27 cellular contexts compared by ENCODE assay signal in the genomic region with DNA sequence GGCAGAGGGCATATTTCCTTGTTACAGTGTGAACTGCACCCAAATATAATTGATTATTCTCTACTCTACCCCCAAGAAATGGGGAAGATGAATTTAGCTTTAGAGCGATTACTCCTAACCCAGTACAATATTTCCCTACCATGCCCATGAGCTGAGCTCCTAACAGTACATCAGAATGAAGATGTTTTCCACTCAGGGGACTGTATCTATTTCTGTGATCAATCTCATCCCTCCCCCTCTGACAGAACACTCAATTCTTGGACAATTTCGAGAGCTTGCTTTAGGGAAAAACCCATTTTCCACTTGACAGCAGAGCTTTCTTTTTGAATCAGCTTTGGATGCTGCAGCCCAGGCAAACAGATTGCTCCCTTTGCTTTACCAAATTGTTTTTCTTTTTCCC. TPM values are rescaled to one million over a fixed set of nuclear protein-coding genes. Genes with fewer than 3 reads are reported as not detected.
DNase-seq lines count a peak whose midpoint lies in the region; ATAC-seq and TF ChIP-seq lines count a peak whose summit lies in the region.
"Had no signal": no experiment of that assay in that cellular context is flagged by ENCODE, and none has a peak within 500 bp of the region (broad histone marks: within the 10 kb centered on the region; RNA-seq: fewer than 3 reads in every experiment).

No MANE protein-coding gene starts in this region.

- no peaks in the 10 kb centered on the region for H3K9me3 ChIP-seq in colonic mucosa

- peak overlapping the region; percentile 42 for H3K4me3 Mint-ChIP-seq in activated CD4-positive, alpha-beta memory T cell treated with anti-CD3 and anti-CD28 coated beads for 36 hours
- H3K4me3 Mint-ChIP-seq in activated CD4-positive, alpha-beta memory T cell treated with anti-CD3 and anti-CD28 coated beads, Interleukin-2, amount 10 ng/mL, durations not matched to agents 7 days and 5 days: no peak overlapping the region
- H3K4me3 Mint-ChIP-seq in natural killer cell treated with Interleukin-12 subunit alpha and Interleukin-12 subunit beta and Interleukin-15 and Interleukin-18, amount 100 ng/mL, for 72 hours: peak overlapping the region; percentile 44
- no peak overlapping the region for H3K4me3 Mint-ChIP-seq in natural killer cell
- no peak overlapping the region for H3K4me3 Mint-ChIP-seq in activated naive CD8-positive, alpha-beta T cell treated with anti-CD3 and anti-CD28 coated beads, Interleukin-2, amount 10 ng/mL, durations not matched to agents 7 days and 5 days
- H3K4me3 Mint-ChIP-seq in stimulated activated naive CD8-positive, alpha-beta T cell treated with anti-CD3 and anti-CD28 coated beads, Interleukin-15, amount 100 ng/mL, for 72 hours: peak overlapping the region; percentile 45 to 73

- no peaks in the 10 kb centered on the region for H3K4me1 ChIP-seq in colonic mucosa

- H3K4me3 ChIP-seq in colonic mucosa: no peak overlapping the region

- peaks cover 39% of the 10 kb centered on the region for H3K4me1 Mint-ChIP-seq in activated CD4-positive, alpha-beta memory T cell treated with anti-CD3 and anti-CD28 coated beads for 36 hours (ENCODE audit: low read depth)
- peaks cover 50% of the 10 kb centered on the region for H3K4me1 Mint-ChIP-seq in activated CD4-positive, alpha-beta memory T cell treated with anti-CD3 and anti-CD28 coated beads, Interleukin-2, amount 10 ng/mL, durations not matched to agents 7 days and 5 days
- peaks cover 13 to 39% of the 10 kb centered on the region in 2 donors for H3K4me1 Mint-ChIP-seq in natural killer cell treated with Interleukin-12 subunit alpha and Interleukin-12 subunit beta and Interleukin-15 and Interleukin-18, amount 100 ng/mL, for 72 hours (ENCODE audit: low read depth in 2 of 2)
- no peaks in the 10 kb centered on the region for H3K4me1 Mint-ChIP-seq in natural killer cell
- H3K4me1 Mint-ChIP-seq in activated naive CD8-positive, alpha-beta T cell treated with anti-CD3 and anti-CD28 coated beads, Interleukin-2, amount 10 ng/mL, durations not matched to agents 7 days and 5 days: peaks cover 53% of the 10 kb centered on the region
- peaks cover 81% of the 10 kb centered on the region for H3K4me1 Mint-ChIP-seq in stimulated activated naive CD8-positive, alpha-beta T cell treated with anti-CD3 and anti-CD28 coated beads, Interleukin-15, amount 100 ng/mL, for 72 hours

- POLR2A ChIA-PET in activated CD4-positive, alpha-beta memory T cell treated with anti-CD3 and anti-CD28 coated beads for 36 hours (lab: Charles Lee): interaction anchor here (0.8 to 3.6 kb wide), 9 partner anchors 8 to 283 kb away, joined by 3 to 14 read pairs (median 6); no protein-coding TSS in a partner anchor
- POLR2A ChIA-PET in activated CD4-positive, alpha-beta memory T cell treated with anti-CD3 and anti-CD28 coated beads, Interleukin-2, amount 10 ng/mL, durations not matched to agents 7 days and 5 days (lab: Charles Lee): interaction anchor here (0.8 to 6.1 kb wide), 12 partner anchors 10 to 321 kb away, joined by 3 to 115 read pairs (median 4); a partner anchor contains a TSS
- POLR2A ChIA-PET in activated naive CD8-positive, alpha-beta T cell treated with anti-CD3 and anti-CD28 coated beads, Interleukin-2, amount 10 ng/mL, durations not matched to agents 7 days and 5 days (lab: Charles Lee): interaction anchor here (0.7 to 4.6 kb wide), 4 partner anchors 9 to 15 kb away, joined by 3 to 21 read pairs (median 9); no protein-coding TSS in a partner anchor
- POLR2A ChIA-PET in GM10248 (lab: Yijun Ruan, JAX): interaction anchor here (0.8 kb wide), 1 partner anchor 9 kb away, joined by 5 read pairs; no protein-coding TSS in a partner anchor

- no peak overlapping the region for H3K27ac ChIP-seq in colonic mucosa
- H3K27ac ChIP-seq: RWPE1 had no signal

- no peaks in the 10 kb centered on the region for H3K36me3 ChIP-seq in colonic mucosa

- intact Hi-C loops in activated CD4-positive, alpha-beta memory T cell treated with anti-CD3 and anti-CD28 coated beads for 36 hours (cut with micrococcal nuclease): no loop called here
- intact Hi-C loops in natural killer cell (cut with micrococcal nuclease) (no loop called here), colonic mucosa (cut with DNase I) (no loop called here)

- H3K36me3 Mint-ChIP-seq in activated CD4-positive, alpha-beta memory T cell treated with anti-CD3 and anti-CD28 coated beads for 36 hours: peaks cover 3% of the 10 kb centered on the region
- H3K36me3 Mint-ChIP-seq in activated CD4-positive, alpha-beta memory T cell treated with anti-CD3 and anti-CD28 coated beads, Interleukin-2, amount 10 ng/mL, durations not matched to agents 7 days and 5 days (ENCODE audit: low read depth): peaks cover 30% of the 10 kb centered on the region
- peaks cover 4% of the 10 kb centered on the region for H3K36me3 Mint-ChIP-seq in natural killer cell treated with Interleukin-12 subunit alpha and Interleukin-12 subunit beta and Interleukin-15 and Interleukin-18, amount 100 ng/mL, for 72 hours
- H3K36me3 Mint-ChIP-seq in natural killer cell: no peaks in the 10 kb centered on the region
- H3K36me3 Mint-ChIP-seq in activated naive CD8-positive, alpha-beta T cell treated with anti-CD3 and anti-CD28 coated beads, Interleukin-2, amount 10 ng/mL, durations not matched to agents 7 days and 5 days: peaks cover 36% of the 10 kb centered on the region
- H3K36me3 Mint-ChIP-seq: CD4-positive, alpha-beta memory T cell had no signal

- no peak overlapping the region for H3K9ac ChIP-seq in colonic mucosa (ENCODE audit: low read depth in 2 of 2, low read length in 2 of 2)

- no peak for TF ChIP-seq CTCF in natural killer cell (IDR thresholded peaks at IDR 0.05)
- no peak for TF ChIP-seq CTCF in colonic mucosa (IDR thresholded peaks at IDR 0.05)
- no peak for TF ChIP-seq CTCF in GM10248 (IDR thresholded peaks at IDR 0.05; ENCODE audit: control extremely low read depth, extremely low read depth, low read depth, missing control alignments)

- peak overlapping the region; percentile 68 for H3K27ac Mint-ChIP-seq in activated CD4-positive, alpha-beta memory T cell treated with anti-CD3 and anti-CD28 coated beads for 36 hours
- H3K27ac Mint-ChIP-seq in activated CD4-positive, alpha-beta memory T cell treated with anti-CD3 and anti-CD28 coated beads, Interleukin-2, amount 10 ng/mL, durations not matched to agents 7 days and 5 days: no peak overlapping the region
- peak overlapping the region; percentile 41 to 45 for H3K27ac Mint-ChIP-seq in natural killer cell treated with Interleukin-12 subunit alpha and Interleukin-12 subunit beta and Interleukin-15 and Interleukin-18, amount 100 ng/mL, for 72 hours
- no peak overlapping the region for H3K27ac Mint-ChIP-seq in natural killer cell
- peak overlapping the region; percentile 28 for H3K27ac Mint-ChIP-seq in activated naive CD8-positive, alpha-beta T cell treated with anti-CD3 and anti-CD28 coated beads, Interleukin-2, amount 10 ng/mL, durations not matched to agents 7 days and 5 days
- H3K27ac Mint-ChIP-seq in stimulated activated naive CD8-positive, alpha-beta T cell treated with anti-CD3 and anti-CD28 coated beads, Interleukin-15, amount 100 ng/mL, for 72 hours: peak overlapping the region; percentile 88 to 89

- H3K27me3 Mint-ChIP-seq in activated CD4-positive, alpha-beta memory T cell treated with anti-CD3 and anti-CD28 coated beads for 36 hours: no peaks in the 10 kb centered on the region
- peaks cover 30% of the 10 kb centered on the region for H3K27me3 Mint-ChIP-seq in activated CD4-positive, alpha-beta memory T cell treated with anti-CD3 and anti-CD28 coated beads, Interleukin-2, amount 10 ng/mL, durations not matched to agents 7 days and 5 days
- peaks cover 0 to 21% of the 10 kb centered on the region in 2 donors for H3K27me3 Mint-ChIP-seq in natural killer cell treated with Interleukin-12 subunit alpha and Interleukin-12 subunit beta and Interleukin-15 and Interleukin-18, amount 100 ng/mL, for 72 hours
- peaks cover 9 to 28% of the 10 kb centered on the region in 2 donors for H3K27me3 Mint-ChIP-seq in natural killer cell (ENCODE audit: low read depth in 2 of 2)
- H3K27me3 Mint-ChIP-seq in activated naive CD8-positive, alpha-beta T cell treated with anti-CD3 and anti-CD28 coated beads, Interleukin-2, amount 10 ng/mL, durations not matched to agents 7 days and 5 days: no peaks in the 10 kb centered on the region
- no peaks in the 10 kb centered on the region for H3K27me3 Mint-ChIP-seq in stimulated activated naive CD8-positive, alpha-beta T cell treated with anti-CD3 and anti-CD28 coated beads, Interleukin-15, amount 100 ng/mL, for 72 hours
- H3K27me3 Mint-ChIP-seq: CD4-positive, alpha-beta memory T cell had no signal

- H3K9me3 Mint-ChIP-seq in activated CD4-positive, alpha-beta memory T cell treated with anti-CD3 and anti-CD28 coated beads for 36 hours: no peaks in the 10 kb centered on the region
- peaks cover 3% of the 10 kb centered on the region for H3K9me3 Mint-ChIP-seq in activated CD4-positive, alpha-beta memory T cell treated with anti-CD3 and anti-CD28 coated beads, Interleukin-2, amount 10 ng/mL, durations not matched to agents 7 days and 5 days
- no peaks in the 10 kb centered on the region for H3K9me3 Mint-ChIP-seq in natural killer cell treated with Interleukin-12 subunit alpha and Interleukin-12 subunit beta and Interleukin-15 and Interleukin-18, amount 100 ng/mL, for 72 hours
- H3K9me3 Mint-ChIP-seq in natural killer cell: no peaks in the 10 kb centered on the region
- H3K9me3 Mint-ChIP-seq in activated naive CD8-positive, alpha-beta T cell treated with anti-CD3 and anti-CD28 coated beads, Interleukin-2, amount 10 ng/mL, durations not matched to agents 7 days and 5 days: peaks cover 4% of the 10 kb centered on the region
- no peaks in the 10 kb centered on the region for H3K9me3 Mint-ChIP-seq in stimulated activated naive CD8-positive, alpha-beta T cell treated with anti-CD3 and anti-CD28 coated beads, Interleukin-15, amount 100 ng/mL, for 72 hours
- H3K9me3 Mint-ChIP-seq: CD4-positive, alpha-beta memory T cell had no signal

- no peaks in the 10 kb centered on the region for H3K27me3 ChIP-seq in colonic mucosa

- no peak for DNase-seq in activated CD4-positive, alpha-beta memory T cell treated with anti-CD3 and anti-CD28 coated beads for 36 hours
- DNase-seq in activated CD4-positive, alpha-beta memory T cell treated with anti-CD3 and anti-CD28 coated beads, Interleukin-2, amount 10 ng/mL, durations not matched to agents 7 days and 5 days: no peak
- DNase-seq in natural killer cell treated with Interleukin-12 subunit alpha and Interleukin-12 subunit beta and Interleukin-15 and Interleukin-18, amount 100 ng/mL, for 72 hours (ENCODE audit: low spot score): no peak
- DNase-seq in natural killer cell (no peak), colonic mucosa (no peak), GM10248 (ENCODE audit: extremely low spot score) (no peak)
- DNase-seq in activated naive CD8-positive, alpha-beta T cell treated with anti-CD3 and anti-CD28 coated beads, Interleukin-2, amount 10 ng/mL, durations not matched to agents 7 days and 5 days: no peak
- DNase-seq in stimulated activated naive CD8-positive, alpha-beta T cell treated with anti-CD3 and anti-CD28 coated beads, Interleukin-15, amount 100 ng/mL, for 72 hours: no peak
- DNase-seq: C1 segment of cervical spinal cord; CD4-positive, alpha-beta memory T cell; COR-L47; DMS53; H7; NCI-H1048; NCI-H1417; NCI-H1694; NCI-H2029 treated with DMSO at 0.1 percent for 48 hours; NCI-H446 treated with DMSO at 0.1 percent for 48 hours; NCI-H526; NCI-H82 had no signal

- ATAC-seq in natural killer cell treated with Interleukin-12 subunit alpha and Interleukin-12 subunit beta and Interleukin-15 and Interleukin-18, amount 100 ng/mL, for 72 hours: peak in 1 of 2 donors; percentile 45
- no peak for ATAC-seq in natural killer cell
- no peak for ATAC-seq in activated naive CD8-positive, alpha-beta T cell treated with anti-CD3 and anti-CD28 coated beads, Interleukin-2, amount 10 ng/mL, durations not matched to agents 7 days and 5 days (ENCODE audit: low read depth)
- ATAC-seq in stimulated activated naive CD8-positive, alpha-beta T cell treated with anti-CD3 and anti-CD28 coated beads, Interleukin-15, amount 100 ng/mL, for 72 hours: peak; percentile 59
- ATAC-seq: Panc1 had no signal

- CTCF ChIA-PET in activated CD4-positive, alpha-beta memory T cell treated with anti-CD3 and anti-CD28 coated beads for 36 hours (lab: Charles Lee): interaction anchor here (0.6 to 3.0 kb wide), 7 partner anchors 9 to 308 kb away, joined by 3 to 14 read pairs (median 3); no protein-coding TSS in a partner anchor
- CTCF ChIA-PET in activated CD4-positive, alpha-beta memory T cell treated with anti-CD3 and anti-CD28 coated beads, Interleukin-2, amount 10 ng/mL, durations not matched to agents 7 days and 5 days (lab: Charles Lee): interaction anchor here (1.0 to 6.3 kb wide), 4 partner anchors 10 to 200 kb away, joined by 4 to 51 read pairs (median 8); no protein-coding TSS in a partner anchor
- CTCF ChIA-PET in GM10248 (lab: Yijun Ruan, JAX): interaction anchor here (1.0 to 3.3 kb wide), 10 partner anchors 9 to 308 kb away, joined by 3 to 32 read pairs (median 4); a partner anchor contains a TSS

RNA-seq across cellular contexts. Expression of a gene that starts 24.7 kb away (rescaled TPM):
- total RNA-seq in activated CD4-positive, alpha-beta memory T cell treated with anti-CD3 and anti-CD28 coated beads for 36 hours: 1 to 10 TPM in 1 of 2 experiments, under 1 TPM in 1; 0.57 to 1.2 TPM
- total RNA-seq in activated CD4-positive, alpha-beta memory T cell treated with anti-CD3 and anti-CD28 coated beads, Interleukin-2, amount 10 ng/mL, durations not matched to agents 7 days and 5 days: 1 to 10 TPM in 1 of 2 experiments, under 1 TPM in 1; 0.48 to 1.5 TPM
- not detected for total RNA-seq in natural killer cell treated with Interleukin-12 subunit alpha and Interleukin-12 subunit beta and Interleukin-15 and Interleukin-18, amount 100 ng/mL, for 72 hours
- total RNA-seq in natural killer cell (not detected), colonic mucosa (not detected)
- not detected for total RNA-seq in activated naive CD8-positive, alpha-beta T cell treated with anti-CD3 and anti-CD28 coated beads, Interleukin-2, amount 10 ng/mL, durations not matched to agents 7 days and 5 days
- total RNA-seq: A673; CD4-positive, alpha-beta memory T cell; Daoy; G401; H7; HT-29; OCI-LY7 had no signal

RNA-seq across cellular contexts. Expression of a gene that starts 49.1 kb away (rescaled TPM):
- total RNA-seq in activated CD4-positive, alpha-beta memory T cell treated with anti-CD3 and anti-CD28 coated beads for 36 hours: not detected
- not detected for total RNA-seq in activated CD4-positive, alpha-beta memory T cell treated with anti-CD3 and anti-CD28 coated beads, Interleukin-2, amount 10 ng/mL, durations not matched to agents 7 days and 5 days
- total RNA-seq in natural killer cell treated with Interleukin-12 subunit alpha and Interleukin-12 subunit beta and Interleukin-15 and Interleukin-18, amount 100 ng/mL, for 72 hours: not detected
- not detected for total RNA-seq in natural killer cell
- not detected for total RNA-seq in activated naive CD8-positive, alpha-beta T cell treated with anti-CD3 and anti-CD28 coated beads, Interleukin-2, amount 10 ng/mL, durations not matched to agents 7 days and 5 days
- total RNA-seq in colonic mucosa: not detected
- total RNA-seq: A673; CD4-positive, alpha-beta memory T cell; Daoy; G401; H7; HT-29; OCI-LY7 had no signal

Comparison
In these comparisons a context has a peak if more than half of its experiments do, and no peak if none do; other contexts are left out.
1. H3K27ac Mint-ChIP-seq: peak in activated CD4-positive, alpha-beta memory T cell treated with anti-CD3 and anti-CD28 coated beads for 36 hours (single experiment), natural killer cell treated with Interleukin-12 subunit alpha and Interleukin-12 subunit beta and Interleukin-15 and Interleukin-18, amount 100 ng/mL, for 72 hours (2 of 2), activated naive CD8-positive, alpha-beta T cell treated with anti-CD3 and anti-CD28 coated beads, Interleukin-2, amount 10 ng/mL, durations not matched to agents 7 days and 5 days (single experiment) and stimulated activated naive CD8-positive, alpha-beta T cell treated with anti-CD3 and anti-CD28 coated beads, Interleukin-15, amount 100 ng/mL, for 72 hours (2 of 2); none in activated CD4-positive, alpha-beta memory T cell treated with anti-CD3 and anti-CD28 coated beads, Interleukin-2, amount 10 ng/mL, durations not matched to agents 7 days and 5 days (single experiment) and natural killer cell (0 of 2).
2. H3K4me3 Mint-ChIP-seq: peak in activated CD4-positive, alpha-beta memory T cell treated with anti-CD3 and anti-CD28 coated beads for 36 hours (single experiment), natural killer cell treated with Interleukin-12 subunit alpha and Interleukin-12 subunit beta and Interleukin-15 and Interleukin-18, amount 100 ng/mL, for 72 hours (single experiment) and stimulated activated naive CD8-positive, alpha-beta T cell treated with anti-CD3 and anti-CD28 coated beads, Interleukin-15, amount 100 ng/mL, for 72 hours (2 of 2); none in activated CD4-positive, alpha-beta memory T cell treated with anti-CD3 and anti-CD28 coated beads, Interleukin-2, amount 10 ng/mL, durations not matched to agents 7 days and 5 days (single experiment), natural killer cell (single experiment) and activated naive CD8-positive, alpha-beta T cell treated with anti-CD3 and anti-CD28 coated beads, Interleukin-2, amount 10 ng/mL, durations not matched to agents 7 days and 5 days (single experiment).